In genomic region chr6:28944412-28945006, GRCh38 we compare ENCODE assay signal across 8 cellular contexts. TPM values are rescaled to one million over a fixed set of nuclear protein-coding genes. Genes with fewer than 3 reads are reported as not detected.
A peak's percentile ranks its signal among the peaks of the same experiment; 100 is the strongest.
DNase-seq lines count a peak whose midpoint lies in the region; ATAC-seq and TF ChIP-seq lines count a peak whose summit lies in the region.

No MANE protein-coding gene starts in this region.

- peak; percentile 84 for DNase-seq in EL
- DNase-seq in NCI-H1105 treated with DMSO at 0.1 percent for 48 hours (lab: John Stamatoyannopoulos, UW): peak; percentile 77
- DNase-seq in T-helper 22 cell (ENCODE audit: low read depth): peak; percentile 23
- peak; percentile 86 for DNase-seq in astrocyte of the spinal cord (ENCODE audit: low read depth, low spot score)
- DNase-seq in iPS DF 6.9 (ENCODE audit: low read depth, low spot score): no peak
- no peak for DNase-seq in sciatic nerve (ENCODE audit: low spot score)

- TF ChIP-seq CTCF in astrocyte of the spinal cord (IDR thresholded peaks at IDR 0.05; ENCODE audit: low read depth, low read length): no peak

- no CpG with 5 or more reads among the region's 13 CpGs for WGBS in iPS DF 6.9 (ENCODE audit: insufficient coverage, insufficient read length)

- no peaks in the 10 kb centered on the region for H3K36me3 ChIP-seq in iPS DF 6.9 (ENCODE audit: control insufficient read depth, insufficient read depth, low read length)

- H3K9me3 ChIP-seq in iPS DF 6.9 (ENCODE audit: control insufficient read depth, insufficient read depth, low read length): no peaks in the 10 kb centered on the region

- H3K4me3 ChIP-seq in astrocyte of the spinal cord (ENCODE audit: low read depth, low read length): peak overlapping the region; percentile 70
- peak overlapping the region; percentile 87 for H3K4me3 ChIP-seq in iPS DF 6.9 (ENCODE audit: low read length)

- peak; percentile 77 for ATAC-seq in sciatic nerve
- ATAC-seq in GM18502 (IDR thresholded peaks at IDR 0.05; ENCODE audit: poor library complexity, unreplicated experiment): no peak
- ATAC-seq in GM18870 (IDR thresholded peaks at IDR 0.05; ENCODE audit: unreplicated experiment): no peak

- in situ Hi-C loops in astrocyte of the spinal cord (cut with HindIII; ENCODE audit: low sequenced_read_pairs): no loop called here

- H3K27me3 ChIP-seq in iPS DF 6.9 (ENCODE audit: control insufficient read depth, insufficient read depth, low read length): no peaks in the 10 kb centered on the region

- intact Hi-C loops in sciatic nerve (cut with DNase I): no loop called here

- H3K27ac ChIP-seq in iPS DF 6.9 (ENCODE audit: low read length): no peak overlapping the region

- peaks cover 2% of the 10 kb centered on the region; the same call in 1 of the 2 replicates for H3K4me1 ChIP-seq in iPS DF 6.9 (ENCODE audit: control insufficient read depth, insufficient read depth, low read length)

RNA-seq across cellular contexts. Expression of gene TRIM27, which starts 20.7 kb away (rescaled TPM):
- total RNA-seq in sciatic nerve: 50.0 TPM

Comparison
In these comparisons a context has a peak if more than half of its experiments do, and no peak if none do; other contexts are left out.
1. DNase-seq: peak in EL (single experiment), NCI-H1105 treated with DMSO at 0.1 percent for 48 hours (single experiment), T-helper 22 cell (single experiment) and astrocyte of the spinal cord (single experiment); none in iPS DF 6.9 (single experiment) and sciatic nerve (single experiment).